In genomic region chr4:122917731-122918130, GRCh38 we compare ENCODE assay signal across 13 cellular contexts.
"Had no signal": no experiment of that assay in that cellular context is flagged by ENCODE, and none has a peak within 500 bp of the region (broad histone marks: within the 10 kb centered on the region; RNA-seq: fewer than 3 reads in every experiment).

No MANE protein-coding gene starts in this region.

- ATAC-seq: activated CD4-positive, CD25-positive, alpha-beta regulatory T cell treated with anti-CD3 and anti-CD28 coated beads, Interleukin-2, amount 50 U/mL, for 24 hours; left colon; lower lobe of right lung; psoas muscle; sciatic nerve; stimulated activated naive CD8-positive, alpha-beta T cell treated with anti-CD3 and anti-CD28 coated beads, Interleukin-15, amount 100 ng/mL, for 72 hours; T-cell had no signal

- H3K27ac ChIP-seq: coronary artery, lower lobe of right lung, psoas muscle, spleen had no signal

- H3K4me3 ChIP-seq: coronary artery, lower lobe of right lung, psoas muscle, spleen had no signal

- H3K9me3 ChIP-seq: lower lobe of right lung, psoas muscle, spleen had no signal

- H3K27me3 ChIP-seq: spleen had no signal

- DNase-seq: activated naive CD4-positive, alpha-beta T cell treated with anti-CD3 and anti-CD28 coated beads, Interleukin-2, amount 10 ng/mL, durations not matched to agents 7 days and 5 days; caudate nucleus; effector CD8-positive, alpha-beta T cell; left colon; lower lobe of right lung; psoas muscle; spleen; stimulated activated naive CD8-positive, alpha-beta T cell treated with anti-CD3 and anti-CD28 coated beads, Interleukin-15, amount 100 ng/mL, for 72 hours; T-cell; T-helper 9 cell had no signal

- H3K36me3 ChIP-seq: lower lobe of right lung had no signal
